ENCODE assay signal across 10 cellular contexts in the genomic region with DNA sequence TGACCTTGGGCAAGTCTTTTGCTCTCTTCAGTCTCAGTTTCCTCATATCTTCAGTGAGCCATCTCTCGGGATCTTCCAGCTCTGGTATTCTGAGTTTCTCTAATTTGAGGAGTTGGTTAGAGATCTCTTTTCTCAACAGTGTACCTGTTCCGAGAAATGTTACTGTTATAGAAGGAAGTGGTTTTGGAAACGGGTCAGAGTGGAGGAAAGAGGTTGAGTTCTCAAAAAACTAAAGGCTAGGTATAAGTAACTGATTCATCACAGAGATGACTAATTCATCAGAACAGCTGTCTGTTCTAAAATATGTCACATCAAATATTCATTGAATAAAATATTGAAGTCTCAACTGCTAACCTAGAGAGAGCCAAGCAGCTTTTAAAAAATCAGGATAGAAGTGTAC.
A peak's percentile ranks its signal among the peaks of the same experiment; 100 is the strongest.
DNase-seq lines count a peak whose midpoint lies in the region; ATAC-seq lines count a peak whose summit lies in the region.
"Had no signal": no experiment of that assay in that cellular context is flagged by ENCODE, and none has a peak within 500 bp of the region (broad histone marks: within the 10 kb centered on the region; RNA-seq: fewer than 3 reads in every experiment).

No MANE protein-coding gene starts in this region.

- H3K36me3 Mint-ChIP-seq in activated naive CD4-positive, alpha-beta T cell treated with anti-CD3 and anti-CD28 coated beads, Interleukin-2, amount 50 U/mL, for 24 hours = no peaks in the 10 kb centered on the region
- no peaks in the 10 kb centered on the region for H3K36me3 Mint-ChIP-seq in activated T-helper 17 cell treated with anti-CD3 and anti-CD28 coated beads, Interleukin-2, amount 50 U/mL, for 72 hours (ENCODE audit: low read depth)

- peaks cover 44% of the 10 kb centered on the region for H3K4me1 Mint-ChIP-seq in activated naive CD4-positive, alpha-beta T cell treated with anti-CD3 and anti-CD28 coated beads, Interleukin-2, amount 50 U/mL, for 24 hours
- H3K4me1 Mint-ChIP-seq in activated T-helper 17 cell treated with anti-CD3 and anti-CD28 coated beads, Interleukin-2, amount 50 U/mL, for 72 hours = peaks cover 30% of the 10 kb centered on the region

- no peaks in the 10 kb centered on the region for H3K9me3 Mint-ChIP-seq in activated naive CD4-positive, alpha-beta T cell treated with anti-CD3 and anti-CD28 coated beads, Interleukin-2, amount 50 U/mL, for 24 hours
- H3K9me3 Mint-ChIP-seq in activated T-helper 17 cell treated with anti-CD3 and anti-CD28 coated beads, Interleukin-2, amount 50 U/mL, for 72 hours = peaks cover 3% of the 10 kb centered on the region

- peak overlapping the region; percentile 66 for H3K27ac Mint-ChIP-seq in activated naive CD4-positive, alpha-beta T cell treated with anti-CD3 and anti-CD28 coated beads, Interleukin-2, amount 50 U/mL, for 24 hours
- peak overlapping the region; percentile 86 for H3K27ac Mint-ChIP-seq in activated T-helper 17 cell treated with anti-CD3 and anti-CD28 coated beads, Interleukin-2, amount 50 U/mL, for 72 hours

- no peak for DNase-seq in activated naive CD4-positive, alpha-beta T cell treated with anti-CD3 and anti-CD28 coated beads, Interleukin-2, amount 50 U/mL, for 16 hours
- DNase-seq in stimulated activated naive CD8-positive, alpha-beta T cell treated with anti-CD3 and anti-CD28 coated beads, Interleukin-15, Interleukin-2, amounts not matched to agents 100 U/mL and 50 U/mL, for 24 hours = no peak
- no peak for DNase-seq in inferior parietal cortex (ENCODE audit: extremely low spot score)
- no peak for DNase-seq in NCI-H526 treated with DMSO at 0.1 percent for 48 hours (lab: John Stamatoyannopoulos, UW)
- DNase-seq: NCI-H345, pancreas had no signal

- H3K4me3 Mint-ChIP-seq in activated naive CD4-positive, alpha-beta T cell treated with anti-CD3 and anti-CD28 coated beads, Interleukin-2, amount 50 U/mL, for 24 hours = no peak overlapping the region
- peak overlapping the region; percentile 52 for H3K4me3 Mint-ChIP-seq in activated T-helper 17 cell treated with anti-CD3 and anti-CD28 coated beads, Interleukin-2, amount 50 U/mL, for 72 hours

- no peaks in the 10 kb centered on the region for H3K27me3 Mint-ChIP-seq in activated naive CD4-positive, alpha-beta T cell treated with anti-CD3 and anti-CD28 coated beads, Interleukin-2, amount 50 U/mL, for 24 hours
- no peaks in the 10 kb centered on the region for H3K27me3 Mint-ChIP-seq in activated T-helper 17 cell treated with anti-CD3 and anti-CD28 coated beads, Interleukin-2, amount 50 U/mL, for 72 hours

- ATAC-seq in HG03159 (IDR thresholded peaks at IDR 0.05; ENCODE audit: unreplicated experiment) = peak; percentile 71
- peak; percentile 91 for ATAC-seq in activated T-helper 17 cell treated with anti-CD3 and anti-CD28 coated beads, Interleukin-2, amount 50 U/mL, for 72 hours (replicated peaks)
- ATAC-seq in stimulated activated naive CD8-positive, alpha-beta T cell treated with anti-CD3 and anti-CD28 coated beads, Interleukin-15, Interleukin-2, amounts not matched to agents 100 U/mL and 50 U/mL, for 24 hours = peak; percentile 85
- ATAC-seq in HG02763 (IDR thresholded peaks at IDR 0.05; ENCODE audit: unreplicated experiment) = no peak
- ATAC-seq: pancreas had no signal
